1 cellular context compared by ENCODE assay signal in the genomic region with DNA sequence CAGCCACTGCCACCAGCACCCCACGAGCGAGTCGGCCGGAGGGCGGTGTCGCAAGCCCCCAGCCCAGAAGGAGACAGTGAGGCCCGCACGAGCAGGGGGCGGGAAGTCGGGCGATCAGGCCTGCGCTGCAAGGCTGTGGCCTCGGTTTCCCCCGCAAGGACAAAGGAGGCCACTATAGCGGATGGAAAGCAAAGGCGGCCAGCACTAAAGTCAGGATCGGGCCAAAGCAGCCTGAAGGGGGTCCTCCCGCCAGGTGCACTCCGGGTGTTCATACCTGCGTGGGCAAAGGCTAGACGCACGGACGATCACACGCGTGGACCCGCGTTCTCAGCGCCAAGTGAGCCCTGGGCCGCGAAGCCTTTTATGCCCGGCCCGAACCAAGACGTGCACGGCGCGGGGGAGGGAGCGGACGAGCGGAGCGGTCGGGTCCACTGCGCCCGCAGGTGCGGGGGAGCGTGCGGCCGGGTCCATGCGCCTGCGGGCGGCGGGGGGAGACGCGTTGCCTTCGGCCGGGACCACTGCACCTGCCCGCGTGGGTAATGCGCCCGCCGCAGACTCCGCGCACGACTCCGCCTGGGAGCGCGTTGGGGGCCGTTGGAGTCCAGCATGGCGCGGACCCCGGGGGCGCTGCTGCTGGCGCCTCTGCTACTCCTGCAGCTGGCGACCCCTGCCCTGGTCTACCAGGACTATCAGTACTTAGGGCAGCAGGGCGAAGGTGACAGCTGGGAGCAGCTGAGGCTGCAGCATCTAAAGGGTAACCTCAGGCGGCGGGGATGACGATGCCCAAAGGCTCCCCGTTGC.
TF ChIP-seq lines count a peak whose summit lies in the region.

PRDX2 (minus strand) TSS at position 335 of the 801 bp plus-strand sequence. CDS start 539 bp downstream, outside the sequence.
THSD8 (plus strand) TSS at position 604 of the 801 bp plus-strand sequence; CDS start at position 607, 3 bp downstream.

TF ChIP-seq in K562, 482 proteins besides CTCF, POLR2A, EP300 and RAD21 (continued from another document and continues in another):
- TF ChIP-seq SAFB2 (IDR thresholded peaks at IDR 0.05; ENCODE audit: borderline replicate concordance, low read depth, low read length, severe bottlenecking) (no peak), PRPF4 (IDR thresholded peaks at IDR 0.05; ENCODE audit: insufficient read depth, low read depth, low read length, poor library complexity, severe bottlenecking) (peak; percentile 36), ZNF175 (CRISPR knock-in tag; IDR thresholded peaks at IDR 0.05; ENCODE audit: low read depth) (no peak), SMARCC2 (IDR thresholded peaks at IDR 0.05; ENCODE audit: low read depth) (no peak), ZNF740 (CRISPR knock-in tag; IDR thresholded peaks at IDR 0.05) (peak; percentile 34; the same call in 1 of the 2 replicates), ZNF740 (tag; IDR thresholded peaks at IDR 0.05) (no peak), LCOR (CRISPR knock-in tag; IDR thresholded peaks at IDR 0.05) (0 out of 2 replicates have a peak, but pooled peaks have one; percentile 28), NEUROD1 (IDR thresholded peaks at IDR 0.05; ENCODE audit: borderline replicate concordance, low read depth, low read length, partially characterized antibody) (peak; percentile 69), SRSF7 (optimal IDR thresholded peaks at IDR 0.05; ENCODE audit: low read depth, low read length) (no peak), RNF219 (CRISPR knock-in tag; IDR thresholded peaks at IDR 0.05) (no peak), CTBP1 (IDR thresholded peaks at IDR 0.05; ENCODE audit: borderline replicate concordance) (peak; percentile 86), HDAC1 (IDR thresholded peaks at IDR 0.05) (peak in 1 of 2 experiments; percentile 64; a peak in 1 of 4 replicates), HSF4 (CRISPR knock-in tag; IDR thresholded peaks at IDR 0.05; ENCODE audit: borderline replicate concordance) (no peak), SP1 (CRISPR knock-in tag; IDR thresholded peaks at IDR 0.05) (peak; percentile 79; the same call in 1 of the 2 replicates), KAT2B (IDR thresholded peaks at IDR 0.05; ENCODE audit: low read depth, low read length) (no peak), SUPT5H (IDR thresholded peaks at IDR 0.05) (peak; percentile 95), NFIC (IDR thresholded peaks at IDR 0.05) (peak; percentile 52), USF2 (CRISPR knock-in tag; IDR thresholded peaks at IDR 0.05) (no peak), STAT5A (IDR thresholded peaks at IDR 0.05; ENCODE audit: borderline replicate concordance, low read length) (no peak), HMG20A (CRISPR knock-in tag; conservative IDR thresholded peaks at IDR 0.05) (no peak), ZKSCAN8 (CRISPR knock-in tag; IDR thresholded peaks at IDR 0.05) (no peak), CBX5 (IDR thresholded peaks at IDR 0.05; ENCODE audit: borderline replicate concordance, low read depth) (0 out of 2 replicates have a peak, but pooled peaks have one; percentile 33), ZNF408 (CRISPR knock-in tag; IDR thresholded peaks at IDR 0.05; ENCODE audit: low read depth) (no peak), BHLHE40 (IDR thresholded peaks at IDR 0.05; ENCODE audit: low read length) (peak; percentile 97), EWSR1 (IDR thresholded peaks at IDR 0.05; ENCODE audit: borderline replicate concordance, low read depth, partially characterized antibody) (no peak), ZNF395 (CRISPR knock-in tag; IDR thresholded peaks at IDR 0.05) (no peak), MBD2 (IDR thresholded peaks at IDR 0.05; ENCODE audit: borderline replicate concordance, low read depth) (peak; percentile 98), CBX1 (IDR thresholded peaks at IDR 0.05; ENCODE audit: low read depth) (peak; percentile 61; the same call in 1 of the 2 replicates), ZBTB49 (CRISPR knock-in tag; IDR thresholded peaks at IDR 0.05; ENCODE audit: borderline replicate concordance) (peak; percentile 80; the same call in 1 of the 2 replicates)
- TF ChIP-seq, protein P1, sequence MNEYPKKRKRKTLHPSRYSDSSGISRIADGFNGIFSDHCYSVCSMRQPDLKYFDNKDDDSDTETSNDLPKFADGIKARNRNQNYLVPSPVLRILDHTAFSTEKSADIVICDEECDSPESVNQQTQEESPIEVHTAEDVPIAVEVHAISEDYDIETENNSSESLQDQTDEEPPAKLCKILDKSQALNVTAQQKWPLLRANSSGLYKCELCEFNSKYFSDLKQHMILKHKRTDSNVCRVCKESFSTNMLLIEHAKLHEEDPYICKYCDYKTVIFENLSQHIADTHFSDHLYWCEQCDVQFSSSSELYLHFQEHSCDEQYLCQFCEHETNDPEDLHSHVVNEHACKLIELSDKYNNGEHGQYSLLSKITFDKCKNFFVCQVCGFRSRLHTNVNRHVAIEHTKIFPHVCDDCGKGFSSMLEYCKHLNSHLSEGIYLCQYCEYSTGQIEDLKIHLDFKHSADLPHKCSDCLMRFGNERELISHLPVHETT (CRISPR knock-in tag; conservative IDR thresholded peaks at IDR 0.05 in 1 of 2, IDR thresholded peaks at IDR 0.05 in 1 of 2): 0 out of 4 replicates have a peak, but pooled peaks of 1 of the 2 experiments have one; percentile 48
- TF ChIP-seq, protein P2, sequence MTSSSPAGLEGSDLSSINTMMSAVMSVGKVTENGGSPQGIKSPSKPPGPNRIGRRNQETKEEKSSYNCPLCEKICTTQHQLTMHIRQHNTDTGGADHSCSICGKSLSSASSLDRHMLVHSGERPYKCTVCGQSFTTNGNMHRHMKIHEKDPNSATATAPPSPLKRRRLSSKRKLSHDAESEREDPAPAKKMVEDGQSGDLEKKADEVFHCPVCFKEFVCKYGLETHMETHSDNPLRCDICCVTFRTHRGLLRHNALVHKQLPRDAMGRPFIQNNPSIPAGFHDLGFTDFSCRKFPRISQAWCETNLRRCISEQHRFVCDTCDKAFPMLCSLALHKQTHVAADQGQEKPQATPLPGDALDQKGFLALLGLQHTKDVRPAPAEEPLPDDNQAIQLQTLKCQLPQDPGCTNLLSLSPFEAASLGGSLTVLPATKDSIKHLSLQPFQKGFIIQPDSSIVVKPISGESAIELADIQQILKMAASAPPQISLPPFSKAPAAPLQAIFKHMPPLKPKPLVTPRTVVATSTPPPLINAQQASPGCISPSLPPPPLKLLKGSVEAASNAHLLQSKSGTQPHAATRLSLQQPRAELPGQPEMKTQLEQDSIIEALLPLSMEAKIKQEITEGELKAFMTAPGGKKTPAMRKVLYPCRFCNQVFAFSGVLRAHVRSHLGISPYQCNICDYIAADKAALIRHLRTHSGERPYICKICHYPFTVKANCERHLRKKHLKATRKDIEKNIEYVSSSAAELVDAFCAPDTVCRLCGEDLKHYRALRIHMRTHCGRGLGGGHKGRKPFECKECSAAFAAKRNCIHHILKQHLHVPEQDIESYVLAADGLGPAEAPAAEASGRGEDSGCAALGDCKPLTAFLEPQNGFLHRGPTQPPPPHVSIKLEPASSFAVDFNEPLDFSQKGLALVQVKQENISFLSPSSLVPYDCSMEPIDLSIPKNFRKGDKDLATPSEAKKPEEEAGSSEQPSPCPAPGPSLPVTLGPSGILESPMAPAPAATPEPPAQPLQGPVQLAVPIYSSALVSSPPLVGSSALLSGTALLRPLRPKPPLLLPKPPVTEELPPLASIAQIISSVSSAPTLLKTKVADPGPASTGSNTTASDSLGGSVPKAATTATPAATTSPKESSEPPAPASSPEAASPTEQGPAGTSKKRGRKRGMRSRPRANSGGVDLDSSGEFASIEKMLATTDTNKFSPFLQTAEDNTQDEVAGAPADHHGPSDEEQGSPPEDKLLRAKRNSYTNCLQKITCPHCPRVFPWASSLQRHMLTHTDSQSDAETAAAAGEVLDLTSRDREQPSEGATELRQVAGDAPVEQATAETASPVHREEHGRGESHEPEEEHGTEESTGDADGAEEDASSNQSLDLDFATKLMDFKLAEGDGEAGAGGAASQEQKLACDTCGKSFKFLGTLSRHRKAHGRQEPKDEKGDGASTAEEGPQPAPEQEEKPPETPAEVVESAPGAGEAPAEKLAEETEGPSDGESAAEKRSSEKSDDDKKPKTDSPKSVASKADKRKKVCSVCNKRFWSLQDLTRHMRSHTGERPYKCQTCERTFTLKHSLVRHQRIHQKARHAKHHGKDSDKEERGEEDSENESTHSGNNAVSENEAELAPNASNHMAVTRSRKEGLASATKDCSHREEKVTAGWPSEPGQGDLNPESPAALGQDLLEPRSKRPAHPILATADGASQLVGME (CRISPR knock-in tag; IDR thresholded peaks at IDR 0.05): peak; percentile 38; the same call in 1 of the 2 replicates
- TF ChIP-seq, protein P3, sequence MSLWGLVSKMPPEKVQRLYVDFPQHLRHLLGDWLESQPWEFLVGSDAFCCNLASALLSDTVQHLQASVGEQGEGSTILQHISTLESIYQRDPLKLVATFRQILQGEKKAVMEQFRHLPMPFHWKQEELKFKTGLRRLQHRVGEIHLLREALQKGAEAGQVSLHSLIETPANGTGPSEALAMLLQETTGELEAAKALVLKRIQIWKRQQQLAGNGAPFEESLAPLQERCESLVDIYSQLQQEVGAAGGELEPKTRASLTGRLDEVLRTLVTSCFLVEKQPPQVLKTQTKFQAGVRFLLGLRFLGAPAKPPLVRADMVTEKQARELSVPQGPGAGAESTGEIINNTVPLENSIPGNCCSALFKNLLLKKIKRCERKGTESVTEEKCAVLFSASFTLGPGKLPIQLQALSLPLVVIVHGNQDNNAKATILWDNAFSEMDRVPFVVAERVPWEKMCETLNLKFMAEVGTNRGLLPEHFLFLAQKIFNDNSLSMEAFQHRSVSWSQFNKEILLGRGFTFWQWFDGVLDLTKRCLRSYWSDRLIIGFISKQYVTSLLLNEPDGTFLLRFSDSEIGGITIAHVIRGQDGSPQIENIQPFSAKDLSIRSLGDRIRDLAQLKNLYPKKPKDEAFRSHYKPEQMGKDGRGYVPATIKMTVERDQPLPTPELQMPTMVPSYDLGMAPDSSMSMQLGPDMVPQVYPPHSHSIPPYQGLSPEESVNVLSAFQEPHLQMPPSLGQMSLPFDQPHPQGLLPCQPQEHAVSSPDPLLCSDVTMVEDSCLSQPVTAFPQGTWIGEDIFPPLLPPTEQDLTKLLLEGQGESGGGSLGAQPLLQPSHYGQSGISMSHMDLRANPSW (CRISPR knock-in tag; IDR thresholded peaks at IDR 0.05): no peak; the same call in 1 of the 2 replicates
